In the genomic region with DNA sequence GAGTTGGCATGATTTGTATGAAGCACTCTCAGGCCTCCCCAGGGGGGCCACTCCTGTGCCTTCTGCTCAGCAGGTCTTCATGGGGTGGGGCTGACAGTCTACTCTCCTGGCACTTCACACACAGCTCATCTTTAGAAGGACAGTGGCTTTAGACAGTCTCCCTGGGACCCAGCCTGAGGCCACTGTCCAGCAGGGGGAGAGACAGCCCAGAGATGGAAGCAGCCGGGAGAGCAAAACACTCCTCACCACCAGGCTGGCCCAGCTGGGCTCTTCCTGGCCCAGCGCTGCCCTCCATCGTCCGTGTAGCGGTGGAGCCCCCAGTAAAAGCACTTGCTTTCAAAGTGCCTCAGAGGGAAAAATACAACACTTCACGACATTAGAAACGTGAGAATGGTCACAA, we compare ENCODE assay signal across 2 cellular contexts.
TF ChIP-seq lines count a peak whose summit lies in the region.

No MANE protein-coding gene starts in this region.

TF ChIP-seq in IMR-90, 13 proteins besides CTCF, POLR2A, EP300 and RAD21 (continued from another document):
- TF ChIP-seq, protein P1, sequence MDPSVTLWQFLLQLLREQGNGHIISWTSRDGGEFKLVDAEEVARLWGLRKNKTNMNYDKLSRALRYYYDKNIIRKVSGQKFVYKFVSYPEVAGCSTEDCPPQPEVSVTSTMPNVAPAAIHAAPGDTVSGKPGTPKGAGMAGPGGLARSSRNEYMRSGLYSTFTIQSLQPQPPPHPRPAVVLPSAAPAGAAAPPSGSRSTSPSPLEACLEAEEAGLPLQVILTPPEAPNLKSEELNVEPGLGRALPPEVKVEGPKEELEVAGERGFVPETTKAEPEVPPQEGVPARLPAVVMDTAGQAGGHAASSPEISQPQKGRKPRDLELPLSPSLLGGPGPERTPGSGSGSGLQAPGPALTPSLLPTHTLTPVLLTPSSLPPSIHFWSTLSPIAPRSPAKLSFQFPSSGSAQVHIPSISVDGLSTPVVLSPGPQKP (IDR thresholded peaks at IDR 0.05; ENCODE audit: borderline replicate concordance, low read depth, low read length) = no peak
- TF ChIP-seq CEBPB (IDR thresholded peaks at IDR 0.05; ENCODE audit: low read depth, low read length) (no peak), MAZ (IDR thresholded peaks at IDR 0.05; ENCODE audit: borderline replicate concordance, low read depth, low read length) (no peak), BHLHE40 (IDR thresholded peaks at IDR 0.05; ENCODE audit: low read depth, low read length) (no peak), NFE2L2 (IDR thresholded peaks at IDR 0.05; ENCODE audit: low read depth, low read length) (no peak)

TF ChIP-seq in liver, 16 proteins besides CTCF, POLR2A, EP300 and RAD21 (continued from another document):
- TF ChIP-seq, protein P2, sequence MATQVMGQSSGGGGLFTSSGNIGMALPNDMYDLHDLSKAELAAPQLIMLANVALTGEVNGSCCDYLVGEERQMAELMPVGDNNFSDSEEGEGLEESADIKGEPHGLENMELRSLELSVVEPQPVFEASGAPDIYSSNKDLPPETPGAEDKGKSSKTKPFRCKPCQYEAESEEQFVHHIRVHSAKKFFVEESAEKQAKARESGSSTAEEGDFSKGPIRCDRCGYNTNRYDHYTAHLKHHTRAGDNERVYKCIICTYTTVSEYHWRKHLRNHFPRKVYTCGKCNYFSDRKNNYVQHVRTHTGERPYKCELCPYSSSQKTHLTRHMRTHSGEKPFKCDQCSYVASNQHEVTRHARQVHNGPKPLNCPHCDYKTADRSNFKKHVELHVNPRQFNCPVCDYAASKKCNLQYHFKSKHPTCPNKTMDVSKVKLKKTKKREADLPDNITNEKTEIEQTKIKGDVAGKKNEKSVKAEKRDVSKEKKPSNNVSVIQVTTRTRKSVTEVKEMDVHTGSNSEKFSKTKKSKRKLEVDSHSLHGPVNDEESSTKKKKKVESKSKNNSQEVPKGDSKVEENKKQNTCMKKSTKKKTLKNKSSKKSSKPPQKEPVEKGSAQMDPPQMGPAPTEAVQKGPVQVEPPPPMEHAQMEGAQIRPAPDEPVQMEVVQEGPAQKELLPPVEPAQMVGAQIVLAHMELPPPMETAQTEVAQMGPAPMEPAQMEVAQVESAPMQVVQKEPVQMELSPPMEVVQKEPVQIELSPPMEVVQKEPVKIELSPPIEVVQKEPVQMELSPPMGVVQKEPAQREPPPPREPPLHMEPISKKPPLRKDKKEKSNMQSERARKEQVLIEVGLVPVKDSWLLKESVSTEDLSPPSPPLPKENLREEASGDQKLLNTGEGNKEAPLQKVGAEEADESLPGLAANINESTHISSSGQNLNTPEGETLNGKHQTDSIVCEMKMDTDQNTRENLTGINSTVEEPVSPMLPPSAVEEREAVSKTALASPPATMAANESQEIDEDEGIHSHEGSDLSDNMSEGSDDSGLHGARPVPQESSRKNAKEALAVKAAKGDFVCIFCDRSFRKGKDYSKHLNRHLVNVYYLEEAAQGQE (IDR thresholded peaks at IDR 0.05) = no peak
- no peak for TF ChIP-seq SP1 (IDR thresholded peaks at IDR 0.05)
- TF ChIP-seq HNF4G (IDR thresholded peaks at IDR 0.05) = no peak
